ENCODE assay signal across 9 cellular contexts in the genomic region with DNA sequence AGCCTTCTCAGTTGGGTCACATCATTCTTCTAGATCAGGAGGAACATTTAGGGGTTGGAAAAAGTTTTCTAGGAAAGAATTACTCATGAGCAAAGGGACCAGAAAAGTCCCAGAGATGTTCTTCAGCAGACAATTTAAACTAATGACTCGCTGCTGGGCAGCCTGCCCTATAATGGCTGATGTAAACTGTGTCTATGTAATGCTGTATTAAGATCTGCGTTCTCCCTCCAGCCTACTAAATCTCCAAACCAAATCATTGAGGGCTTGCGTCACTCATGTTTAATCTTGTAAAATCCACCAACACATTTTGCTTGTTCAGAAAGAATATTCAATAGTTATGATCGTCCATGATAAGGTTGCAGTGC.
DNase-seq lines count a peak whose midpoint lies in the region; ATAC-seq lines count a peak whose summit lies in the region.
"Had no signal": no experiment of that assay in that cellular context is flagged by ENCODE, and none has a peak within 500 bp of the region (broad histone marks: within the 10 kb centered on the region; RNA-seq: fewer than 3 reads in every experiment).

No MANE protein-coding gene starts in this region.

- peaks cover 3 to 6% of the 10 kb centered on the region in 2 donors for H3K9me3 Mint-ChIP-seq in activated T-cell treated with anti-CD3 and anti-CD28 coated beads, Interleukin-2, amount 50 U/mL, for 72 hours
- H3K9me3 Mint-ChIP-seq in activated CD4-positive, alpha-beta memory T cell treated with anti-CD3 and anti-CD28 coated beads for 36 hours = peaks cover 6% of the 10 kb centered on the region

- POLR2A ChIA-PET in activated CD4-positive, alpha-beta memory T cell treated with anti-CD3 and anti-CD28 coated beads for 36 hours (lab: Charles Lee) = interaction anchor here (1.0 to 1.9 kb wide), 7 partner anchors 10 to 134 kb away, joined by 3 to 8 read pairs (median 4); partner anchors contain the start of gene LRRC8C

- peaks cover 7 to 19% of the 10 kb centered on the region in 2 donors for H3K36me3 Mint-ChIP-seq in activated T-cell treated with anti-CD3 and anti-CD28 coated beads, Interleukin-2, amount 50 U/mL, for 72 hours (ENCODE audit: insufficient read depth in 2 of 2)
- peaks cover 5% of the 10 kb centered on the region for H3K36me3 Mint-ChIP-seq in activated CD4-positive, alpha-beta memory T cell treated with anti-CD3 and anti-CD28 coated beads for 36 hours

- CTCF ChIA-PET in activated CD4-positive, alpha-beta memory T cell treated with anti-CD3 and anti-CD28 coated beads for 36 hours (lab: Charles Lee) = interaction anchor here (1.2 to 2.1 kb wide), 2 partner anchors 33 to 38 kb away, joined by 3 to 11 read pairs; no protein-coding TSS in a partner anchor

- H3K4me3 Mint-ChIP-seq in activated T-cell treated with anti-CD3 and anti-CD28 coated beads, Interleukin-2, amount 50 U/mL, for 72 hours = peak overlapping the region; percentile 40 to 79
- peak overlapping the region; percentile 30 for H3K4me3 Mint-ChIP-seq in activated CD4-positive, alpha-beta memory T cell treated with anti-CD3 and anti-CD28 coated beads for 36 hours

- peak; percentile 41 to 56 for ATAC-seq in activated T-cell treated with anti-CD3 and anti-CD28 coated beads, Interleukin-2, amount 50 U/mL, for 72 hours (replicated peaks in 1 of 2)
- ATAC-seq in Right ventricle myocardium superior (ENCODE audit: poor library complexity) = no peak
- peak; percentile 72 for ATAC-seq in stimulated activated naive CD8-positive, alpha-beta T cell treated with anti-CD3 and anti-CD28 coated beads, Interleukin-15, Interleukin-2, amounts not matched to agents 100 U/mL and 50 U/mL, for 24 hours
- no peak for ATAC-seq in GM19463 (IDR thresholded peaks at IDR 0.05; ENCODE audit: unreplicated experiment)

- H3K27me3 Mint-ChIP-seq in activated T-cell treated with anti-CD3 and anti-CD28 coated beads, Interleukin-2, amount 50 U/mL, for 72 hours (ENCODE audit: low read depth) = no peaks in the 10 kb centered on the region
- H3K27me3 Mint-ChIP-seq in activated CD4-positive, alpha-beta memory T cell treated with anti-CD3 and anti-CD28 coated beads for 36 hours = no peaks in the 10 kb centered on the region

- H3K4me1 Mint-ChIP-seq in activated T-cell treated with anti-CD3 and anti-CD28 coated beads, Interleukin-2, amount 50 U/mL, for 72 hours (ENCODE audit: low read depth) = peaks cover 93% of the 10 kb centered on the region
- peaks cover 89% of the 10 kb centered on the region for H3K4me1 Mint-ChIP-seq in activated CD4-positive, alpha-beta memory T cell treated with anti-CD3 and anti-CD28 coated beads for 36 hours (ENCODE audit: low read depth)

- peak overlapping the region; percentile 89 for H3K27ac Mint-ChIP-seq in activated T-cell treated with anti-CD3 and anti-CD28 coated beads, Interleukin-2, amount 50 U/mL, for 72 hours
- peak overlapping the region; percentile 96 for H3K27ac Mint-ChIP-seq in activated CD4-positive, alpha-beta memory T cell treated with anti-CD3 and anti-CD28 coated beads for 36 hours

- no peak for DNase-seq in activated T-cell treated with anti-CD3 and anti-CD28 coated beads, Interleukin-2, amount 50 U/mL, for 72 hours
- DNase-seq in activated T-cell treated with anti-CD3 and anti-CD28 coated beads for 4 hours = no peak
- no peak for DNase-seq in activated CD4-positive, alpha-beta memory T cell treated with anti-CD3 and anti-CD28 coated beads for 36 hours
- DNase-seq in Right ventricle myocardium superior = peak; percentile 61
- DNase-seq in stimulated activated naive CD8-positive, alpha-beta T cell treated with anti-CD3 and anti-CD28 coated beads, Interleukin-15, Interleukin-2, amounts not matched to agents 100 U/mL and 50 U/mL, for 24 hours = no peak
- no peak for DNase-seq in NCI-H2029 treated with DMSO at 0.1 percent for 48 hours (lab: John Stamatoyannopoulos, UW)
- DNase-seq in SK-N-DZ (ENCODE audit: low spot score) = no peak
- DNase-seq: DMS53 had no signal

- intact Hi-C loops in activated CD4-positive, alpha-beta memory T cell treated with anti-CD3 and anti-CD28 coated beads for 36 hours (cut with micrococcal nuclease) = loop anchor here (1.0 kb wide), 1 partner anchor 32 kb away; no protein-coding TSS in a partner anchor
- intact Hi-C loops in Right ventricle myocardium superior (cut with DNase I) = no loop called here

Comparison
In these comparisons a context has a peak if more than half of its experiments do, and no peak if none do; other contexts are left out.
1. ATAC-seq: peak in activated T-cell treated with anti-CD3 and anti-CD28 coated beads, Interleukin-2, amount 50 U/mL, for 72 hours (2 of 2) and stimulated activated naive CD8-positive, alpha-beta T cell treated with anti-CD3 and anti-CD28 coated beads, Interleukin-15, Interleukin-2, amounts not matched to agents 100 U/mL and 50 U/mL, for 24 hours (single experiment); none in Right ventricle myocardium superior (single experiment) and GM19463 (single experiment).